10 cellular contexts compared by ENCODE assay signal in the genomic region with DNA sequence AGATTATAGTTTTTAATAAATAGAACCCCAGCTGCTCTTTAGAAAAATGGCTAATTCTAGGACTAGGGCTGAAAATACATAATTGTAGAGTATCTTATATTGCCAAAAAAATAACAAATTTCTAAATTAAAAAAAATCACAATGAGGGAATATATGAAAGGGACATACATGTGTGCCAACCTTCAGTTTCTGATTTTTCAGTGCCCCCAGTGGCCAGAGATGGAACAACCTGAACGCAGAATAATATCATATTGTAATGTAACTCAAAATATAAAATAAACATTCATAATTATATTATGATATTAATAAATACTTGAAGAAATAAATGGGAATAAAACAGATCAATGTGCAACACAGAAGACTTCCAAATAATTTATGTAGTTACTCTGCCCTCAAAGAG.
A peak's percentile ranks its signal among the peaks of the same experiment; 100 is the strongest.
DNase-seq lines count a peak whose midpoint lies in the region; ATAC-seq, FAIRE-seq and TF ChIP-seq lines count a peak whose summit lies in the region.
"Had no signal": no experiment of that assay in that cellular context is flagged by ENCODE, and none has a peak within 500 bp of the region (broad histone marks: within the 10 kb centered on the region; RNA-seq: fewer than 3 reads in every experiment).

No MANE protein-coding gene starts in this region.

- peaks cover 9% of the 10 kb centered on the region for H3K4me1 Mint-ChIP-seq in mesothelial cell of epicardium
- H3K4me1 Mint-ChIP-seq: activated naive CD4-positive, alpha-beta T cell treated with anti-CD3 and anti-CD28 coated beads, Interleukin-2, amount 10 ng/mL, durations not matched to agents 7 days and 5 days had no signal

- TF ChIP-seq POLR2A in body of pancreas (IDR thresholded peaks at IDR 0.05) = no peak

- H3K27ac Mint-ChIP-seq in mesothelial cell of epicardium = no peak overlapping the region
- H3K27ac Mint-ChIP-seq: activated naive CD4-positive, alpha-beta T cell treated with anti-CD3 and anti-CD28 coated beads, Interleukin-2, amount 10 ng/mL, durations not matched to agents 7 days and 5 days had no signal

- no peaks in the 10 kb centered on the region for H3K27me3 Mint-ChIP-seq in mesothelial cell of epicardium (ENCODE audit: low read depth)
- H3K27me3 Mint-ChIP-seq: activated naive CD4-positive, alpha-beta T cell treated with anti-CD3 and anti-CD28 coated beads, Interleukin-2, amount 10 ng/mL, durations not matched to agents 7 days and 5 days had no signal

- H3K4me3 ChIP-seq in body of pancreas = no peak overlapping the region
- H3K4me3 ChIP-seq in H7 (ENCODE audit: insufficient read depth, low read depth, low read length) = no peak overlapping the region

- H3K4me3 Mint-ChIP-seq in mesothelial cell of epicardium = no peak overlapping the region
- H3K4me3 Mint-ChIP-seq: activated naive CD4-positive, alpha-beta T cell treated with anti-CD3 and anti-CD28 coated beads, Interleukin-2, amount 10 ng/mL, durations not matched to agents 7 days and 5 days had no signal

- TF ChIP-seq CTCF in D721Med (IDR thresholded peaks at IDR 0.05; ENCODE audit: insufficient read depth, missing control alignments) (peak; percentile 50), body of pancreas (IDR thresholded peaks at IDR 0.05) (peak in 4 of 7 experiments; percentile 15 to 46 (median 26)), mesothelial cell of epicardium (IDR thresholded peaks at IDR 0.05; ENCODE audit: unreplicated experiment) (peak; percentile 83)

- peaks cover 20% of the 10 kb centered on the region for H3K9me3 Mint-ChIP-seq in mesothelial cell of epicardium

- H3K36me3 Mint-ChIP-seq in mesothelial cell of epicardium = no peaks in the 10 kb centered on the region
- H3K36me3 Mint-ChIP-seq: activated naive CD4-positive, alpha-beta T cell treated with anti-CD3 and anti-CD28 coated beads, Interleukin-2, amount 10 ng/mL, durations not matched to agents 7 days and 5 days had no signal

- FAIRE-seq in D721Med (lab: Jason Lieb, UNC) = no peak

- no peaks in the 10 kb centered on the region for H3K4me1 ChIP-seq in body of pancreas

- no peaks in the 10 kb centered on the region for H3K9me3 ChIP-seq in body of pancreas

- no peak for DNase-seq in D721Med (ENCODE audit: insufficient read length, low spot score)
- no peak for DNase-seq in body of pancreas
- no peak for DNase-seq in mesothelial cell of epicardium (ENCODE audit: low spot score in 2 of 2, unreplicated experiment in 2 of 2)
- DNase-seq in H7 = no peak
- DNase-seq in A172 (ENCODE audit: low spot score) = no peak
- no peak for DNase-seq in NCI-H345 (lab: John Stamatoyannopoulos, UW)
- DNase-seq: activated naive CD4-positive, alpha-beta T cell treated with anti-CD3 and anti-CD28 coated beads, Interleukin-2, amount 10 ng/mL, durations not matched to agents 7 days and 5 days; right cardiac atrium had no signal

- H3K27me3 ChIP-seq in body of pancreas (no peaks in the 10 kb centered on the region), H7 (ENCODE audit: control insufficient read depth, insufficient read depth, low read length) (no peaks in the 10 kb centered on the region)

- WGBS in body of pancreas, 2 donors = 43 to 71% methylated on average over 1 of the region's 1 CpG

- intact Hi-C loops in body of pancreas (cut with DNase I) = no loop called here

- H3K36me3 ChIP-seq in body of pancreas (replicated peaks in 1 of 2; ENCODE audit: insufficient read depth in 1 of 2, low read depth in 2 of 2) (no peaks in the 10 kb centered on the region), H7 (replicated peaks; ENCODE audit: control insufficient read depth, insufficient read depth, low read length) (no peaks in the 10 kb centered on the region)

- ATAC-seq in HG03432 (IDR thresholded peaks at IDR 0.05; ENCODE audit: unreplicated experiment) (peak; percentile 62), body of pancreas (no peak), HG03139 (IDR thresholded peaks at IDR 0.05; ENCODE audit: unreplicated experiment) (no peak)
- ATAC-seq: right cardiac atrium had no signal

- H3K27ac ChIP-seq in body of pancreas = no peak overlapping the region

Comparison
In these comparisons a context has a peak if more than half of its experiments do, and no peak if none do; other contexts are left out.
1. CTCF ChIP-seq: peak in every context shown above with its lines; median percentile 83 in mesothelial cell of epicardium; 50 in D721Med; 26 in body of pancreas.